ENCODE assay signal across 8 cellular contexts in the genomic region with DNA sequence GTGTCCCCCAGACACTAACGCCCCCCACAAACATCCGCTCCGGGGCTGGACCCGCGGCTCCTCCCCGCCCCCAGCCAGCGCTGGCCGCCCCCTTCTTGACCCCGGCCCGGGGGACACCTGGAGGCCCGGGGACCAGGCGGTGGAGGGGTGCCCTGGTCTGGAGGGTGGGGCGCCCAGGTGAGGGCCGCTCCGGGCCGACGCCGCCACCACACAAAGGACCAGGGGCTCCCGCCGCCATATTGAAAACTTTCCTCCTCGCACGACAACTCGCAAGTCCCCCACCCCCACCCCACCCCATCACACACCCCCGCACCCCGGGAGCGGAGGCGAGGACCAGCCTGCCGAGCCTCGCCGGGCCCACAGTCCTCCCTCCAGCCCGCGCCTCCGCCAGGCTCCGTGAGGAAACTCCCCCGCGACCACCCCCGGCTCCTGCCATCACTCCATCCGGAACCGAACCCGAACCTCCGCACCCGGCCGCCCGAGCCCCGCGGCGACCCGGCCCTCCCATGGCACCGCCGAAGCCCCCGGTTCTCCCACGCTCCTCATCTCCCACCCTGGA. TPM values are rescaled to one million over a fixed set of nuclear protein-coding genes. Genes with fewer than 3 reads are reported as not detected.
A peak's percentile ranks its signal among the peaks of the same experiment; 100 is the strongest.
DNase-seq lines count a peak whose midpoint lies in the region; ATAC-seq and TF ChIP-seq lines count a peak whose summit lies in the region.

No MANE protein-coding gene starts in this region.

- H3K36me3 Mint-ChIP-seq in Calu3 (ENCODE audit: insufficient read depth, unreplicated experiment) = peaks cover 52% of the 10 kb centered on the region

- H3K27ac Mint-ChIP-seq in Calu3 (ENCODE audit: unreplicated experiment) = peak overlapping the region; percentile 80

- no peak for ATAC-seq in GM18498 (IDR thresholded peaks at IDR 0.05; ENCODE audit: unreplicated experiment)
- no peak for ATAC-seq in HG03469 (IDR thresholded peaks at IDR 0.05; ENCODE audit: unreplicated experiment)

- H3K9me3 ChIP-seq in MG63 = no peaks in the 10 kb centered on the region
- H3K9me3 ChIP-seq in stomach = no peaks in the 10 kb centered on the region

- H3K4me1 ChIP-seq in stomach = peaks cover 21 to 78% (median 65%) of the 10 kb centered on the region in 4 donors

- H3K36me3 ChIP-seq in MG63 = peaks cover 4% of the 10 kb centered on the region
- no peaks in the 10 kb centered on the region for H3K36me3 ChIP-seq in stomach

- DNase-seq in Calu3 (peak; percentile 59), MG63 (peak; percentile 44), epithelial cell of proximal tubule (ENCODE audit: low read depth) (no peak), myocyte (ENCODE audit: low read depth) (peak; percentile 42), stomach (no peak)
- DNase-seq in activated CD8-positive, alpha-beta memory T cell treated with anti-CD3 and anti-CD28 coated beads, Interleukin-2, amount 50 U/mL, for 4 hours = peak; percentile 62

- peak overlapping the region; percentile 82 for H3K4me3 Mint-ChIP-seq in Calu3 (ENCODE audit: low read depth, unreplicated experiment)

- H3K27me3 ChIP-seq in MG63 = peaks cover 9% of the 10 kb centered on the region
- H3K27me3 ChIP-seq in stomach = no peaks in the 10 kb centered on the region

- TF ChIP-seq CTCF in Calu3 (IDR thresholded peaks at IDR 0.05; ENCODE audit: unreplicated experiment) (no peak), epithelial cell of proximal tubule (conservative IDR thresholded peaks at IDR 0.05; ENCODE audit: low read depth, low read length) (no peak), stomach (IDR thresholded peaks at IDR 0.05) (no peak)

- H3K9me3 Mint-ChIP-seq in Calu3 (ENCODE audit: low read depth, unreplicated experiment) = no peaks in the 10 kb centered on the region

- no peak for TF ChIP-seq EP300 in stomach (IDR thresholded peaks at IDR 0.05)

- peak overlapping the region; percentile 81 for H3K4me3 ChIP-seq in MG63
- H3K4me3 ChIP-seq in epithelial cell of proximal tubule (ENCODE audit: low read depth, low read length) = peak overlapping the region; percentile 91
- peak overlapping the region; percentile 85 to 99 (median 92) for H3K4me3 ChIP-seq in stomach

- TF ChIP-seq POLR2A in stomach (IDR thresholded peaks at IDR 0.05) = no peak

- intact Hi-C loops in Calu3 (cut with micrococcal nuclease; ENCODE audit: unreplicated experiment) = no loop called here
- intact Hi-C loops in stomach (cut with DNase I; ENCODE audit: low total_unique reads) = no loop called here

- CTCF ChIA-PET in Calu3 (lab: Charles Lee) = interaction anchor here (0.7 to 0.8 kb wide), 2 partner anchors 54 to 1278 kb away, joined by 3 to 4 read pairs; no protein-coding TSS in a partner anchor

- no peaks in the 10 kb centered on the region for H3K27me3 Mint-ChIP-seq in Calu3 (ENCODE audit: unreplicated experiment)

- H3K27ac ChIP-seq in stomach = peak overlapping the region; percentile 85 to 96 (median 87)

- BruUV-seq in Calu3 (replicated peaks; lab: Mats Ljungman, UMichigan) = no TSS peak

- WGBS in stomach, 5 donors = 0 to 1% (median 1%) methylated on average over 23 to 52 of the region's 52 CpGs

- peaks cover 55% of the 10 kb centered on the region for H3K4me1 Mint-ChIP-seq in Calu3 (ENCODE audit: low read depth, unreplicated experiment)

RNA-seq across cellular contexts. Expression of a gene that starts 0.8 kb away (rescaled TPM):
- 86.6 and 86.7 TPM in 2 replicates for total RNA-seq in Calu3 (2022)
- total RNA-seq in MG63 (2014; rRNA removed; shearing (Covaris generic); ENCODE audit: low replicate concordance) = 33.6 and 40.5 TPM in 2 replicates
- 18.6 and 46.2 TPM in 2 replicates for total RNA-seq in epithelial cell of proximal tubule
- 47.3 and 53.0 TPM in 2 replicates for total RNA-seq in myocyte
- 36.7 TPM for polyA plus RNA-seq in myocyte (2012)
- total RNA-seq in stomach = 100 to 1,000 TPM in 2 of 5 donors, 10 to 100 TPM in 3; 46.0 to 229 (median 84.5) TPM
- 10 to 100 TPM in 1 of 3 donors, 1 to 10 TPM in 2; 6.5 to 13.4 (median 7.2) TPM for polyA plus RNA-seq in stomach

RNA-seq across cellular contexts. Expression of a gene that starts 3.3 kb away (rescaled TPM):
- total RNA-seq in Calu3 (2022) = 1.3 and 2.8 TPM in 2 replicates
- total RNA-seq in MG63 (2014; rRNA removed; shearing (Covaris generic); ENCODE audit: low replicate concordance) = not detected in 2 replicates
- total RNA-seq in epithelial cell of proximal tubule = 0.17 TPM in 1 of 2 replicates, not detected in the other
- 0.78 and 0.99 TPM in 2 replicates for total RNA-seq in myocyte
- polyA plus RNA-seq in myocyte (2012) = 22.5 TPM
- not detected for total RNA-seq in stomach
- polyA plus RNA-seq in stomach = 1 to 10 TPM; 1.2 to 3.9 (median 2.7) TPM

Comparison
In these comparisons a context has a peak if more than half of its experiments do, and no peak if none do; other contexts are left out.
1. DNase-seq: peak in Calu3 (single experiment), MG63 (single experiment), activated CD8-positive, alpha-beta memory T cell treated with anti-CD3 and anti-CD28 coated beads, Interleukin-2, amount 50 U/mL, for 4 hours (single experiment) and myocyte (single experiment); none in epithelial cell of proximal tubule (single experiment) and stomach (single experiment).
2. Peak in every context shown above with its lines, with median percentiles within 50 percentile points of each other: H3K4me3 ChIP-seq.